7 cellular contexts compared by ENCODE assay signal in the genomic region with DNA sequence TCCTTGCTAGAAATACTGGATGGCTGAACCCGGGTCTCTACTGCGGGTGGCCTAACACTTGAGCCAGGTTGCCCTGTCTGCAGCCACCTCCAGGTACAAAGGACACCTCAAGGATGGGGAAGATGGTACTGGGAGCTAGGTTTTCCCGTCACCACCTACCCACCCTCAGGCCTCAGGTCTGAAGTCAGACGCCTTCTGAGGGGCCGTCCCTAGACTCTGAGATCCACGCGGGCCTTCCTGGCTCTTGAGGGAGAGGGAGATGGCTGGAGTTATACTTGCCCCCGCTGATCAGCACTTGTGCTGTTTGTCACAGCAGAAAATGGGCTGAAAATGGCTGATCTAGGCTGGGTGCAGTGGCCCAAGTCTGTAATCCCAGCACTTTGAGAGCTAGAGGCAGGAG.
"Had no signal": no experiment of that assay in that cellular context is flagged by ENCODE, and none has a peak within 500 bp of the region (broad histone marks: within the 10 kb centered on the region; RNA-seq: fewer than 3 reads in every experiment).

No MANE protein-coding gene starts in this region.

- H2AFZ ChIP-seq: GM23248 had no signal

- ATAC-seq: K562 had no signal

- H3K27ac ChIP-seq: GM23248 had no signal

- DNase-seq: GM23248, GOT3, HCEC 1CT, IMR-90 had no signal

- H3K4me3 ChIP-seq: GM23248, K562 had no signal

- H3K9ac ChIP-seq: GM23248 had no signal

- FAIRE-seq: H54, HTR-8/SVneo, K562 had no signal
